Comparison of ENCODE assay signal across 17 cellular contexts in the genomic region with DNA sequence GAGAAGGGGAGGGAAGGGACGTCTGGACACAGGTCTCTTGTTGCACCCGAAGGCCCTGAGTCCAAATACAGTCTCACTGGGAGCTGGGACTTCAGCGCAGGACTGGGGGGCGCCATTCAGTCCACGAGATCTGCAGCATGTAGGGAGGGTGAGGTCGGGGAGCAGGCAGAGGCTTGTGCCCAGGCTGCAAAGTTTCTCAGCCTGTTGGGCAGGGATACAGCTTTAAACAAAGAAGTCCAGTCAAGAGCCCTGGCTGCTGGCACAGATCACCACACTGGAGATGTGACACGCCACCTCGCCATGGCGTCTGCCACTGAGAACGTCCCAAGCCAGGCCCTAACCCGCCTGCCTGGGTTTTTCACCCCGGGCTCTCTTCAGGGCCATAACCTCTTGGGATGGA.
DNase-seq lines count a peak whose midpoint lies in the region; ATAC-seq and TF ChIP-seq lines count a peak whose summit lies in the region.
"Had no signal": no experiment of that assay in that cellular context is flagged by ENCODE, and none has a peak within 500 bp of the region (broad histone marks: within the 10 kb centered on the region; RNA-seq: fewer than 3 reads in every experiment).

No MANE protein-coding gene starts in this region.

- H3K27me3 ChIP-seq in heart left ventricle: no peaks in the 10 kb centered on the region
- H3K27me3 ChIP-seq: ascending aorta had no signal

- WGBS in heart left ventricle, 4 donors: 74 to 85% (median 79%) methylated on average over 7 to 12 of the region's 12 CpGs

- DNase-seq in activated naive CD8-positive, alpha-beta T cell treated with anti-CD3 and anti-CD28 coated beads, Interleukin-2, amount 10 ng/mL, durations not matched to agents 7 days and 5 days: peak; percentile 4
- no peak for DNase-seq in activated naive CD8-positive, alpha-beta T cell treated with anti-CD3 and anti-CD28 coated beads for 36 hours
- peak in 2 of 5 donors; percentile 27 to 63 for DNase-seq in heart left ventricle
- peak; percentile 43 for DNase-seq in posterior vena cava (ENCODE audit: low spot score)
- DNase-seq in ureter (ENCODE audit: low spot score): peak; percentile 9
- no peak for DNase-seq in RPMI8226
- no peak for DNase-seq in stimulated activated naive B cell treated with anti-CD40 and anti-IgM and Interleukin-4, amounts not matched to agents 10 μg/mL and 1 μg/mL and 100 μg/mL, for 72 hours
- DNase-seq: ACHN; activated CD4-positive, alpha-beta T cell treated with anti-CD3 and anti-CD28 coated beads for 1 hour; CD4-positive, alpha-beta memory T cell; DMS79; left colon; NCI-H2171; NCI-H69; stimulated activated CD4-positive, alpha-beta T cell treated with anti-CD3 and anti-CD28 coated beads, Interleukin-4, amount 100 ng/mL, for 4 hours had no signal

- H3K27ac ChIP-seq in heart left ventricle: peak overlapping the region in 1 of 12 donors; percentile 27
- H3K27ac ChIP-seq: ascending aorta had no signal

- H3K27ac Mint-ChIP-seq in activated naive CD8-positive, alpha-beta T cell treated with anti-CD3 and anti-CD28 coated beads, Interleukin-2, amount 10 ng/mL, durations not matched to agents 7 days and 5 days: no peak overlapping the region
- H3K27ac Mint-ChIP-seq in activated naive CD8-positive, alpha-beta T cell treated with anti-CD3 and anti-CD28 coated beads for 36 hours: no peak overlapping the region
- no peak overlapping the region for H3K27ac Mint-ChIP-seq in stimulated activated naive B cell treated with anti-CD40 and anti-IgM and Interleukin-4, amounts not matched to agents 10 μg/mL and 1 μg/mL and 100 μg/mL, for 72 hours
- H3K27ac Mint-ChIP-seq: CD4-positive, alpha-beta memory T cell had no signal

- peaks cover 0 to 18% (median 0%) of the 10 kb centered on the region in 12 donors for H3K4me1 ChIP-seq in heart left ventricle
- H3K4me1 ChIP-seq: ascending aorta had no signal

- no peak for TF ChIP-seq CTCF in heart left ventricle (IDR thresholded peaks at IDR 0.05)

- H3K9me3 ChIP-seq in heart left ventricle: peaks cover 0 to 11% (median 0%) of the 10 kb centered on the region in 12 donors
- H3K9me3 ChIP-seq: ascending aorta had no signal

- no peaks in the 10 kb centered on the region for H3K27me3 Mint-ChIP-seq in activated naive CD8-positive, alpha-beta T cell treated with anti-CD3 and anti-CD28 coated beads, Interleukin-2, amount 10 ng/mL, durations not matched to agents 7 days and 5 days
- H3K27me3 Mint-ChIP-seq in activated naive CD8-positive, alpha-beta T cell treated with anti-CD3 and anti-CD28 coated beads for 36 hours: no peaks in the 10 kb centered on the region
- peaks cover 0 to 9% of the 10 kb centered on the region in 2 donors for H3K27me3 Mint-ChIP-seq in stimulated activated naive B cell treated with anti-CD40 and anti-IgM and Interleukin-4, amounts not matched to agents 10 μg/mL and 1 μg/mL and 100 μg/mL, for 72 hours
- H3K27me3 Mint-ChIP-seq: CD4-positive, alpha-beta memory T cell had no signal

- peaks cover 9% of the 10 kb centered on the region for H3K9me3 Mint-ChIP-seq in activated naive CD8-positive, alpha-beta T cell treated with anti-CD3 and anti-CD28 coated beads, Interleukin-2, amount 10 ng/mL, durations not matched to agents 7 days and 5 days
- H3K9me3 Mint-ChIP-seq in activated naive CD8-positive, alpha-beta T cell treated with anti-CD3 and anti-CD28 coated beads for 36 hours: peaks cover 4% of the 10 kb centered on the region
- peaks cover 10 to 13% of the 10 kb centered on the region in 2 donors for H3K9me3 Mint-ChIP-seq in stimulated activated naive B cell treated with anti-CD40 and anti-IgM and Interleukin-4, amounts not matched to agents 10 μg/mL and 1 μg/mL and 100 μg/mL, for 72 hours

- POLR2A ChIA-PET in activated naive CD8-positive, alpha-beta T cell treated with anti-CD3 and anti-CD28 coated beads, Interleukin-2, amount 10 ng/mL, durations not matched to agents 7 days and 5 days (lab: Charles Lee): no interaction called here

- no peak overlapping the region for H3K4me3 ChIP-seq in heart left ventricle
- H3K4me3 ChIP-seq: ascending aorta had no signal

- intact Hi-C loops in heart left ventricle (cut with DNase I): loop anchor here in 1 of 10 donors (5.0 kb wide), 1 partner anchor 173 kb away; no protein-coding TSS in a partner anchor
- intact Hi-C loops in posterior vena cava (cut with DNase I): loop anchor here in 1 of 2 donors (10.0 kb wide), 1 partner anchor 1679 kb away; no protein-coding TSS in a partner anchor

- no peak for TF ChIP-seq POLR2A in heart left ventricle (IDR thresholded peaks at IDR 0.05)

- no peaks in the 10 kb centered on the region for H3K4me1 Mint-ChIP-seq in activated naive CD8-positive, alpha-beta T cell treated with anti-CD3 and anti-CD28 coated beads, Interleukin-2, amount 10 ng/mL, durations not matched to agents 7 days and 5 days
- H3K4me1 Mint-ChIP-seq in activated naive CD8-positive, alpha-beta T cell treated with anti-CD3 and anti-CD28 coated beads for 36 hours: no peaks in the 10 kb centered on the region
- H3K4me1 Mint-ChIP-seq in stimulated activated naive B cell treated with anti-CD40 and anti-IgM and Interleukin-4, amounts not matched to agents 10 μg/mL and 1 μg/mL and 100 μg/mL, for 72 hours: no peaks in the 10 kb centered on the region
- H3K4me1 Mint-ChIP-seq: CD4-positive, alpha-beta memory T cell had no signal

- peaks cover 4% of the 10 kb centered on the region for H3K36me3 Mint-ChIP-seq in activated naive CD8-positive, alpha-beta T cell treated with anti-CD3 and anti-CD28 coated beads, Interleukin-2, amount 10 ng/mL, durations not matched to agents 7 days and 5 days
- H3K36me3 Mint-ChIP-seq in activated naive CD8-positive, alpha-beta T cell treated with anti-CD3 and anti-CD28 coated beads for 36 hours: no peaks in the 10 kb centered on the region
- peaks cover 3 to 6% of the 10 kb centered on the region in 2 donors for H3K36me3 Mint-ChIP-seq in stimulated activated naive B cell treated with anti-CD40 and anti-IgM and Interleukin-4, amounts not matched to agents 10 μg/mL and 1 μg/mL and 100 μg/mL, for 72 hours

- ATAC-seq in activated naive CD8-positive, alpha-beta T cell treated with anti-CD3 and anti-CD28 coated beads, Interleukin-2, amount 10 ng/mL, durations not matched to agents 7 days and 5 days (ENCODE audit: low read depth): no peak
- ATAC-seq in heart left ventricle (peak in 3 of 4 donors; percentile 32 to 57 (median 44)), GM21528 (IDR thresholded peaks at IDR 0.05; ENCODE audit: low FRiP score, unreplicated experiment) (no peak)
- ATAC-seq in stimulated activated naive B cell treated with anti-CD40 and anti-IgM and Interleukin-4, amounts not matched to agents 10 μg/mL and 1 μg/mL and 100 μg/mL, for 72 hours (replicated peaks): no peak
- ATAC-seq: left colon had no signal

- H3K36me3 ChIP-seq in heart left ventricle: no peaks in the 10 kb centered on the region
- H3K36me3 ChIP-seq: ascending aorta had no signal

- H3K4me3 Mint-ChIP-seq in activated naive CD8-positive, alpha-beta T cell treated with anti-CD3 and anti-CD28 coated beads, Interleukin-2, amount 10 ng/mL, durations not matched to agents 7 days and 5 days: no peak overlapping the region
- H3K4me3 Mint-ChIP-seq in activated naive CD8-positive, alpha-beta T cell treated with anti-CD3 and anti-CD28 coated beads for 36 hours: no peak overlapping the region
- H3K4me3 Mint-ChIP-seq in stimulated activated naive B cell treated with anti-CD40 and anti-IgM and Interleukin-4, amounts not matched to agents 10 μg/mL and 1 μg/mL and 100 μg/mL, for 72 hours: no peak overlapping the region
- H3K4me3 Mint-ChIP-seq: CD4-positive, alpha-beta memory T cell had no signal

Comparison
In these comparisons a context has a peak if more than half of its experiments do, and no peak if none do; other contexts are left out.
1. DNase-seq: peak in activated naive CD8-positive, alpha-beta T cell treated with anti-CD3 and anti-CD28 coated beads, Interleukin-2, amount 10 ng/mL, durations not matched to agents 7 days and 5 days (single experiment), posterior vena cava (single experiment) and ureter (single experiment); none in activated naive CD8-positive, alpha-beta T cell treated with anti-CD3 and anti-CD28 coated beads for 36 hours (single experiment), RPMI8226 (single experiment) and stimulated activated naive B cell treated with anti-CD40 and anti-IgM and Interleukin-4, amounts not matched to agents 10 μg/mL and 1 μg/mL and 100 μg/mL, for 72 hours (single experiment).
2. ATAC-seq: peak in heart left ventricle (3 of 4); none in activated naive CD8-positive, alpha-beta T cell treated with anti-CD3 and anti-CD28 coated beads, Interleukin-2, amount 10 ng/mL, durations not matched to agents 7 days and 5 days (single experiment), GM21528 (single experiment) and stimulated activated naive B cell treated with anti-CD40 and anti-IgM and Interleukin-4, amounts not matched to agents 10 μg/mL and 1 μg/mL and 100 μg/mL, for 72 hours (0 of 2).